In the genomic region with DNA sequence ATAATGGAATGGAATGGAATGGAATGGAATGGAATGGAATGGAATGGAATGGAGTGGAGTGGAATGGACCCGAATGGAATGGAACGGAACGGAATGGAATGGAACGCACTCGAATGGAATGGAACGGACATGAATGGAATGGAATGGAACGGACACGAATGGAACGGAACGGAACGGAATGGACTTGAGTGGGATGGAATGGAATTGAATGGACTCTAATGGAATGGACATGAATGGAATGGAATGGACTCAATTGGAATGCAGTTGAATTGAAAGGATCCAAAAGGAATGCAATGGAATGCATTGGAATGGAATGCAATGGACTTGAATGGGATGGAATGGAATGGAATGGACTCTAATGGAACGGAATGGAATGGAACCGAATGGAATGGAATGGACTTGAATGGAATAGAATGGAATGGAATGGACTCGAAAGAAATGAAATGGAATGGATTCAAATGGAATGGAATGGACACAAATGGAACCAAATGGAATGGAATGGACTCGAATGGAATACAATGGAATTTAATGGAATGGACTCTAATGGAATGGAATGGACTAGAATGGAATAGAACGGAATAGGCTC, we compare ENCODE assay signal across 6 cellular contexts.
DNase-seq lines count a peak whose midpoint lies in the region; ATAC-seq, FAIRE-seq and TF ChIP-seq lines count a peak whose summit lies in the region.
"Not testable (repeated sequence)": the region's sequence is repeated elsewhere in the genome, so short reads cannot be mapped to it uniquely, and the experiment has no call there.

No MANE protein-coding gene starts in this region.

- not testable (repeated sequence) for H3K27me3 ChIP-seq in K562 (ENCODE audit: control insufficient read depth in 2 of 2, insufficient read depth in 2 of 2, low read length in 2 of 2)

- H3K4me2 ChIP-seq in K562 (ENCODE audit: insufficient read depth, low read length), result not testable (repeated sequence)

- CTCF ChIA-PET in HEK293T (lab: Yijun Ruan, JAX); K562 (lab: Yijun Ruan, JAX; ENCODE audit: low intra/inter-chr PET ratio): not testable (repeated sequence)

- in situ Hi-C loops in K562 (cut with MboI), result not testable (repeated sequence)

- POLR2A ChIA-PET in HEK293T (lab: Yijun Ruan, JAX); K562 (lab: Yijun Ruan, JAX): not testable (repeated sequence)

- ATAC-seq in K562, result not testable (repeated sequence)

- TF ChIP-seq POLR2A in K562 (conservative IDR thresholded peaks at IDR 0.05), result not testable (repeated sequence)

- H3K4me1 ChIP-seq in K562 (replicated peaks in 1 of 2; ENCODE audit: control insufficient read depth in 2 of 2, insufficient read depth in 2 of 2, low read length in 2 of 2), result not testable (repeated sequence)

- not testable (repeated sequence) for TF ChIP-seq RAD21 in K562 (CRISPR knock-in tag; conservative IDR thresholded peaks at IDR 0.05 in 1 of 2, IDR thresholded peaks at IDR 0.05 in 1 of 2)

- not testable (repeated sequence) for TF ChIP-seq CTCF in K562 (IDR thresholded peaks at IDR 0.05 in 2 of 3, conservative IDR thresholded peaks at IDR 0.05 in 1 of 3; ENCODE audit: insufficient read depth in 2 of 3, low read depth in 1 of 3, low read length in 3 of 3); fibroblast of the aortic adventitia (IDR thresholded peaks at IDR 0.05; ENCODE audit: insufficient read depth, low read length)

- not testable (repeated sequence) for H3K4me3 ChIP-seq in K562; fibroblast of the aortic adventitia (ENCODE audit: low read depth, low read length)

- not testable (repeated sequence) for H3K9me1 ChIP-seq in K562 (ENCODE audit: control insufficient read depth, insufficient read depth, low read length)

- not testable (repeated sequence) for H4K20me1 ChIP-seq in K562 (replicated peaks; ENCODE audit: control insufficient read depth, insufficient read depth, low read length)

- DNase-seq in EL (peak; percentile 7), LHCN-M2 (ENCODE audit: low read depth) (peak; percentile 13), fibroblast of the aortic adventitia (ENCODE audit: low read depth) (peak; percentile 6), myocyte (ENCODE audit: low read depth) (peak; percentile 3)
- not testable (repeated sequence) for DNase-seq in HEK293T (ENCODE audit: extremely low spot score); K562 (ENCODE audit: extremely low read depth in 1 of 4, low spot score in 3 of 4)

- 82% methylated on average over 16 of the region's 16 CpGs for WGBS in K562 (ENCODE audit: insufficient coverage, low coverage, missing lambda C conversion rate)

- not testable (repeated sequence) for H2AFZ ChIP-seq in K562 (ENCODE audit: low read depth, low read length)

- H3K36me3 ChIP-seq in K562 (ENCODE audit: control insufficient read depth, insufficient read depth, low read length), result not testable (repeated sequence)

- intact Hi-C loops in K562 (cut with micrococcal nuclease), result not testable (repeated sequence)

- not testable (repeated sequence) for FAIRE-seq in K562 (lab: Jason Lieb, UNC)

- not testable (repeated sequence) for BruUV-seq in K562 (replicated peaks; lab: Mats Ljungman, UMichigan)

- TF ChIP-seq EP300 in K562 (IDR thresholded peaks at IDR 0.05; ENCODE audit: low read length), result not testable (repeated sequence)

- H3K9me3 ChIP-seq in K562 (replicated peaks; ENCODE audit: control insufficient read depth, insufficient read depth, low read depth, low read length), result not testable (repeated sequence)

- H3K79me2 ChIP-seq in K562 (ENCODE audit: control insufficient read depth, insufficient read depth, low read length), result not testable (repeated sequence)

- not testable (repeated sequence) for H3K9ac ChIP-seq in K562 (ENCODE audit: insufficient read depth in 1 of 2, low read depth in 2 of 2, low read length in 2 of 2)

- not testable (repeated sequence) for H3K27ac ChIP-seq in K562 (ENCODE audit: extremely low read depth, low read depth, low read length)

TF ChIP-seq in HEK293T, 16 proteins besides CTCF, POLR2A, EP300 and RAD21:
- peak; percentile 82 for TF ChIP-seq TARDBP (IDR thresholded peaks at IDR 0.05)

TF ChIP-seq in K562, 482 proteins besides CTCF, POLR2A, EP300 and RAD21:
- TF ChIP-seq SUPT5H (IDR thresholded peaks at IDR 0.05), result 0 out of 2 replicates have a peak, but pooled peaks have one; percentile 37
TF ChIP-seq in K562: peak in this region for 1; not testable (repeated sequence) for 481.
